8 cellular contexts compared by ENCODE assay signal in genomic region chr5:39072915-39073758, GRCh38. TPM values are rescaled to one million over a fixed set of nuclear protein-coding genes. Genes with fewer than 3 reads are reported as not detected.
DNase-seq lines count a peak whose midpoint lies in the region; ATAC-seq and TF ChIP-seq lines count a peak whose summit lies in the region.

No MANE protein-coding gene starts in this region.

- H3K4me3 ChIP-seq in PC-3 (ENCODE audit: low read length) (peak overlapping the region; percentile 94), subcutaneous abdominal adipose tissue (ENCODE audit: low read depth in 1 of 5, low read length in 5 of 5) (peak overlapping the region; percentile 82 to 96 (median 89))

- no peaks in the 10 kb centered on the region for H3K9me2 ChIP-seq in PC-3 (replicated peaks; ENCODE audit: low read length)

- H3K4me2 ChIP-seq in PC-3 (ENCODE audit: low read length), result peak overlapping the region; percentile 90

- H3K4me1 ChIP-seq in PC-3 (ENCODE audit: insufficient read depth, low read length), result peaks cover 37% of the 10 kb centered on the region
- H3K4me1 ChIP-seq in foreskin keratinocyte, result peaks cover 28% of the 10 kb centered on the region
- peaks cover 0 to 29% (median 23%) of the 10 kb centered on the region in 5 donors for H3K4me1 ChIP-seq in subcutaneous abdominal adipose tissue (ENCODE audit: control insufficient read depth in 5 of 5, insufficient read depth in 5 of 5, low read length in 5 of 5)

- H3K27ac Mint-ChIP-seq in neural crest cell (ENCODE audit: unreplicated experiment), result peak overlapping the region; percentile 91

- H3K27me3 ChIP-seq in PC-3 (ENCODE audit: low read length) (no peaks in the 10 kb centered on the region), foreskin keratinocyte (no peaks in the 10 kb centered on the region), subcutaneous abdominal adipose tissue (ENCODE audit: control insufficient read depth in 5 of 5, insufficient read depth in 4 of 5, low read length in 5 of 5) (no peaks in the 10 kb centered on the region)

- peak overlapping the region; percentile 96 for H3K4me3 Mint-ChIP-seq in neural crest cell

- H3K9me3 ChIP-seq in PC-3 (ENCODE audit: low read length) (no peaks in the 10 kb centered on the region), subcutaneous abdominal adipose tissue (ENCODE audit: control insufficient read depth in 5 of 5, low read length in 5 of 5) (no peaks in the 10 kb centered on the region)

- POLR2A ChIA-PET in PC-3 (lab: Charles Lee; ENCODE audit: unreplicated experiment), result interaction anchor here (0.5 kb wide), 1 partner anchor 198 kb away, joined by 3 read pairs; no protein-coding TSS in a partner anchor

- H4K20me1 ChIP-seq in PC-3 (ENCODE audit: low read length), result peaks cover 25% of the 10 kb centered on the region

- H3F3A ChIP-seq in PC-3 (ENCODE audit: low read length, unreplicated experiment), result peaks cover 11% of the 10 kb centered on the region

- TSS peak; percentile 36 for BruUV-seq in PC-3 (replicated peaks; lab: Mats Ljungman, UMichigan)

- intact Hi-C loops in PC-3 (cut with micrococcal nuclease), result loop anchor here (2.0 kb wide), 2 partner anchors 76 to 78 kb away; no protein-coding TSS in a partner anchor

- H3K9me3 Mint-ChIP-seq in neural crest cell, result no peaks in the 10 kb centered on the region

- H3K36me3 Mint-ChIP-seq in neural crest cell (ENCODE audit: low read depth), result no peaks in the 10 kb centered on the region

- H3K9ac ChIP-seq in PC-3 (ENCODE audit: low read length), result peak overlapping the region; percentile 95
- H3K9ac ChIP-seq in subcutaneous abdominal adipose tissue (ENCODE audit: low read length in 5 of 5), result peak overlapping the region; percentile 21 to 98 (median 88)

- CTCF ChIA-PET in PC-3 (lab: Charles Lee), result interaction anchor here (1.0 kb wide), 1 partner anchor 68 kb away, joined by 3 read pairs; no protein-coding TSS in a partner anchor

- 0 out of 2 replicates have a peak, but pooled peaks have one; percentile 18 for TF ChIP-seq CTCF in PC-3 (conservative IDR thresholded peaks at IDR 0.05; ENCODE audit: low read depth, low read length)
- peak; percentile 13 for TF ChIP-seq CTCF in foreskin keratinocyte (conservative IDR thresholded peaks at IDR 0.05)
- no peak for TF ChIP-seq CTCF in neural crest cell (conservative IDR thresholded peaks at IDR 0.05)

- H3K27ac ChIP-seq in PC-3 (ENCODE audit: low read length) (peak overlapping the region; percentile 87), foreskin keratinocyte (peak overlapping the region; percentile 99), subcutaneous abdominal adipose tissue (ENCODE audit: low read depth, low read length) (peak overlapping the region; percentile 92)

- peaks cover 16% of the 10 kb centered on the region for H3K36me3 ChIP-seq in PC-3 (ENCODE audit: low read depth, low read length)
- peaks cover 0 to 6% (median under 1%) of the 10 kb centered on the region in 5 donors for H3K36me3 ChIP-seq in subcutaneous abdominal adipose tissue (ENCODE audit: control insufficient read depth in 5 of 5, insufficient read depth in 5 of 5, low read length in 5 of 5)

- H3K4me1 Mint-ChIP-seq in neural crest cell, result peaks cover 16% of the 10 kb centered on the region

- DNase-seq in CMK (ENCODE audit: low read depth) (peak; percentile 59), PC-3 (peak; percentile 57), foreskin keratinocyte (peak; percentile 22 to 50), neural crest cell (ENCODE audit: low read depth, low spot score) (peak; percentile 22)
- peak; percentile 33 for DNase-seq in activated T-helper 9 cell treated with anti-CD3 and anti-CD28 coated beads, Interleukin-2, amount 50 U/mL, for 16 hours (ENCODE audit: low read depth)

- H3K79me2 ChIP-seq in PC-3 (ENCODE audit: low read length), result peaks cover 78% of the 10 kb centered on the region

- peak overlapping the region; percentile 44 for H2AFZ ChIP-seq in PC-3 (ENCODE audit: low read length)

- H3K27me3 Mint-ChIP-seq in neural crest cell (ENCODE audit: low read depth), result peaks cover 18% of the 10 kb centered on the region

- ATAC-seq in GM19452 (IDR thresholded peaks at IDR 0.05; ENCODE audit: unreplicated experiment) (peak; percentile 37), HG03558 (IDR thresholded peaks at IDR 0.05; ENCODE audit: extremely low read depth, unreplicated experiment) (peak; percentile 18), PC-3 (peak; percentile 42), foreskin keratinocyte (peak; percentile 42)

RNA-seq across cellular contexts. Expression of gene RICTOR, which starts 1.1 kb away (rescaled TPM):
- total RNA-seq in PC-3 (2014; rRNA removed) (24.5 and 28.1 TPM in 2 replicates), foreskin keratinocyte (13.0 and 15.0 TPM in 2 replicates), neural crest cell (20.5 and 22.2 TPM in 2 replicates)
- polyA plus RNA-seq in foreskin keratinocyte, result 1.2 and 1.5 TPM in 2 replicates

Comparison
In these comparisons a context has a peak if more than half of its experiments do, and no peak if none do; other contexts are left out.
1. Peak in every context shown above with its lines: DNase-seq, ATAC-seq, H3K4me3 ChIP-seq and H3K27ac ChIP-seq.